ENCODE assay signal across 20 cellular contexts in genomic region chr16:85806539-85806938, GRCh38. TPM values are rescaled to one million over a fixed set of nuclear protein-coding genes. Genes with fewer than 3 reads are reported as not detected.
DNase-seq lines count a peak whose midpoint lies in the region; ATAC-seq and TF ChIP-seq lines count a peak whose summit lies in the region.
"Had no signal": no experiment of that assay in that cellular context is flagged by ENCODE, and none has a peak within 500 bp of the region (broad histone marks: within the 10 kb centered on the region; RNA-seq: fewer than 3 reads in every experiment).

No MANE protein-coding gene starts in this region.

- intact Hi-C loops in natural killer cell (cut with micrococcal nuclease), result no loop called here

- TF ChIP-seq CTCF in natural killer cell (IDR thresholded peaks at IDR 0.05) (no peak), glutamatergic neuron (IDR thresholded peaks at IDR 0.05; ENCODE audit: partially characterized antibody, unreplicated experiment) (no peak), chondrocyte (IDR thresholded peaks at IDR 0.05) (no peak)

- H3K9me3 Mint-ChIP-seq in activated naive CD4-positive, alpha-beta T cell treated with anti-CD3 and anti-CD28 coated beads, Interleukin-2, amount 10 ng/mL, durations not matched to agents 7 days and 5 days, result no peaks in the 10 kb centered on the region
- H3K9me3 Mint-ChIP-seq in natural killer cell treated with Interleukin-12 subunit alpha and Interleukin-12 subunit beta and Interleukin-15 and Interleukin-18, amount 100 ng/mL, for 72 hours, result no peaks in the 10 kb centered on the region
- H3K9me3 Mint-ChIP-seq in natural killer cell (no peaks in the 10 kb centered on the region), glutamatergic neuron (ENCODE audit: unreplicated experiment) (peaks cover 9% of the 10 kb centered on the region), chondrocyte (ENCODE audit: low read depth) (no peaks in the 10 kb centered on the region)
- no peaks in the 10 kb centered on the region for H3K9me3 Mint-ChIP-seq in stimulated activated naive B cell treated with anti-CD40 and anti-IgM and Interleukin-4, amounts not matched to agents 10 μg/mL and 1 μg/mL and 100 μg/mL, for 72 hours
- H3K9me3 Mint-ChIP-seq: CD4-positive, alpha-beta T cell; CD8-positive, alpha-beta memory T cell; GM23338; H9; HFFc6 had no signal

- peaks cover 10% of the 10 kb centered on the region for H3K4me1 Mint-ChIP-seq in activated naive CD4-positive, alpha-beta T cell treated with anti-CD3 and anti-CD28 coated beads, Interleukin-2, amount 10 ng/mL, durations not matched to agents 7 days and 5 days
- H3K4me1 Mint-ChIP-seq in natural killer cell treated with Interleukin-12 subunit alpha and Interleukin-12 subunit beta and Interleukin-15 and Interleukin-18, amount 100 ng/mL, for 72 hours (ENCODE audit: low read depth in 2 of 2), result peaks cover 24 to 31% of the 10 kb centered on the region in 2 donors
- peaks cover 17 to 25% of the 10 kb centered on the region in 2 donors for H3K4me1 Mint-ChIP-seq in natural killer cell
- peaks cover 9% of the 10 kb centered on the region for H3K4me1 Mint-ChIP-seq in glutamatergic neuron (ENCODE audit: low read depth, unreplicated experiment)
- H3K4me1 Mint-ChIP-seq in stimulated activated naive B cell treated with anti-CD40 and anti-IgM and Interleukin-4, amounts not matched to agents 10 μg/mL and 1 μg/mL and 100 μg/mL, for 72 hours, result peaks cover 20 to 24% of the 10 kb centered on the region in 2 donors
- peaks cover 8% of the 10 kb centered on the region for H3K4me1 Mint-ChIP-seq in chondrocyte (ENCODE audit: low read depth)
- H3K4me1 Mint-ChIP-seq: GM23338 had no signal

- DNase-seq in activated naive CD4-positive, alpha-beta T cell treated with anti-CD3 and anti-CD28 coated beads, Interleukin-2, amount 10 ng/mL, durations not matched to agents 7 days and 5 days, result no peak
- DNase-seq in activated naive CD4-positive, alpha-beta T cell treated with anti-CD3 and anti-CD28 coated beads, Interleukin-2, amount 50 U/mL, for 16 hours, result no peak
- DNase-seq in natural killer cell treated with Interleukin-12 subunit alpha and Interleukin-12 subunit beta and Interleukin-15 and Interleukin-18, amount 100 ng/mL, for 72 hours (ENCODE audit: low spot score), result peak; percentile 31
- DNase-seq in natural killer cell (no peak), glutamatergic neuron (no peak), NAMALWA (ENCODE audit: low spot score) (no peak), chondrocyte (ENCODE audit: low spot score) (no peak)
- no peak for DNase-seq in stimulated activated naive B cell treated with anti-CD40 and anti-IgM and Interleukin-4, amounts not matched to agents 10 μg/mL and 1 μg/mL and 100 μg/mL, for 72 hours
- DNase-seq: CD4-positive, alpha-beta T cell; CD8-positive, alpha-beta memory T cell; DMS 273 treated with DMSO at 0.1 percent for 48 hours; DMS79; EL; GDM1; H9; HFFc6 had no signal

- ATAC-seq in natural killer cell treated with Interleukin-12 subunit alpha and Interleukin-12 subunit beta and Interleukin-15 and Interleukin-18, amount 100 ng/mL, for 72 hours, result no peak
- no peak for ATAC-seq in natural killer cell
- ATAC-seq in stimulated activated naive B cell treated with anti-CD40 and anti-IgM and Interleukin-4, amounts not matched to agents 10 μg/mL and 1 μg/mL and 100 μg/mL, for 72 hours (replicated peaks), result no peak
- ATAC-seq: GM12878, GM23338, HCT116 had no signal

- H3K27me3 Mint-ChIP-seq in activated naive CD4-positive, alpha-beta T cell treated with anti-CD3 and anti-CD28 coated beads, Interleukin-2, amount 10 ng/mL, durations not matched to agents 7 days and 5 days, result peaks cover 17% of the 10 kb centered on the region
- peaks cover 4 to 5% of the 10 kb centered on the region in 2 donors for H3K27me3 Mint-ChIP-seq in natural killer cell treated with Interleukin-12 subunit alpha and Interleukin-12 subunit beta and Interleukin-15 and Interleukin-18, amount 100 ng/mL, for 72 hours
- H3K27me3 Mint-ChIP-seq in natural killer cell (ENCODE audit: low read depth in 2 of 2), result peaks cover 2 to 5% of the 10 kb centered on the region in 2 donors
- peaks cover 2% of the 10 kb centered on the region for H3K27me3 Mint-ChIP-seq in glutamatergic neuron (ENCODE audit: unreplicated experiment)
- H3K27me3 Mint-ChIP-seq in stimulated activated naive B cell treated with anti-CD40 and anti-IgM and Interleukin-4, amounts not matched to agents 10 μg/mL and 1 μg/mL and 100 μg/mL, for 72 hours, result peaks cover 4 to 8% of the 10 kb centered on the region in 2 donors
- H3K27me3 Mint-ChIP-seq in chondrocyte (ENCODE audit: low read depth), result peaks cover 7% of the 10 kb centered on the region
- H3K27me3 Mint-ChIP-seq: CD8-positive, alpha-beta memory T cell had no signal

- H3K4me3 Mint-ChIP-seq in activated naive CD4-positive, alpha-beta T cell treated with anti-CD3 and anti-CD28 coated beads, Interleukin-2, amount 10 ng/mL, durations not matched to agents 7 days and 5 days, result no peak overlapping the region
- no peak overlapping the region for H3K4me3 Mint-ChIP-seq in natural killer cell treated with Interleukin-12 subunit alpha and Interleukin-12 subunit beta and Interleukin-15 and Interleukin-18, amount 100 ng/mL, for 72 hours
- H3K4me3 Mint-ChIP-seq in natural killer cell, result no peak overlapping the region
- no peak overlapping the region for H3K4me3 Mint-ChIP-seq in glutamatergic neuron (ENCODE audit: unreplicated experiment)
- no peak overlapping the region for H3K4me3 Mint-ChIP-seq in stimulated activated naive B cell treated with anti-CD40 and anti-IgM and Interleukin-4, amounts not matched to agents 10 μg/mL and 1 μg/mL and 100 μg/mL, for 72 hours
- no peak overlapping the region for H3K4me3 Mint-ChIP-seq in chondrocyte (ENCODE audit: unreplicated experiment)
- H3K4me3 Mint-ChIP-seq: B cell; CD4-positive, alpha-beta T cell; CD8-positive, alpha-beta memory T cell; GM23338; H9; HFFc6 had no signal

- CTCF ChIA-PET in activated naive CD4-positive, alpha-beta T cell treated with anti-CD3 and anti-CD28 coated beads, Interleukin-2, amount 10 ng/mL, durations not matched to agents 7 days and 5 days (lab: Charles Lee), result no interaction called here

- H3K36me3 Mint-ChIP-seq in activated naive CD4-positive, alpha-beta T cell treated with anti-CD3 and anti-CD28 coated beads, Interleukin-2, amount 10 ng/mL, durations not matched to agents 7 days and 5 days, result peaks cover 45% of the 10 kb centered on the region
- peaks cover 38% of the 10 kb centered on the region for H3K36me3 Mint-ChIP-seq in natural killer cell treated with Interleukin-12 subunit alpha and Interleukin-12 subunit beta and Interleukin-15 and Interleukin-18, amount 100 ng/mL, for 72 hours
- H3K36me3 Mint-ChIP-seq in natural killer cell (peaks cover 21% of the 10 kb centered on the region), glutamatergic neuron (ENCODE audit: unreplicated experiment) (peaks cover 27% of the 10 kb centered on the region), chondrocyte (ENCODE audit: low read depth) (peaks cover 38% of the 10 kb centered on the region)
- H3K36me3 Mint-ChIP-seq in stimulated activated naive B cell treated with anti-CD40 and anti-IgM and Interleukin-4, amounts not matched to agents 10 μg/mL and 1 μg/mL and 100 μg/mL, for 72 hours, result peaks cover 39 to 46% of the 10 kb centered on the region in 2 donors

- H3K27ac Mint-ChIP-seq in activated naive CD4-positive, alpha-beta T cell treated with anti-CD3 and anti-CD28 coated beads, Interleukin-2, amount 10 ng/mL, durations not matched to agents 7 days and 5 days, result peak overlapping the region; percentile 46
- no peak overlapping the region for H3K27ac Mint-ChIP-seq in natural killer cell treated with Interleukin-12 subunit alpha and Interleukin-12 subunit beta and Interleukin-15 and Interleukin-18, amount 100 ng/mL, for 72 hours
- H3K27ac Mint-ChIP-seq in natural killer cell (no peak overlapping the region), glutamatergic neuron (ENCODE audit: unreplicated experiment) (peak overlapping the region; percentile 5), chondrocyte (ENCODE audit: unreplicated experiment) (no peak overlapping the region)
- peak overlapping the region; percentile 69 for H3K27ac Mint-ChIP-seq in stimulated activated naive B cell treated with anti-CD40 and anti-IgM and Interleukin-4, amounts not matched to agents 10 μg/mL and 1 μg/mL and 100 μg/mL, for 72 hours
- H3K27ac Mint-ChIP-seq: B cell; CD4-positive, alpha-beta T cell; CD8-positive, alpha-beta memory T cell; GM23338; H9; HFFc6 had no signal

RNA-seq across cellular contexts. Expression of gene COX4I1, which starts 7.0 kb away (rescaled TPM):
- 100 to 1,000 TPM; 326 to 345 TPM for total RNA-seq in natural killer cell treated with Interleukin-12 subunit alpha and Interleukin-12 subunit beta and Interleukin-15 and Interleukin-18, amount 100 ng/mL, for 72 hours
- total RNA-seq in natural killer cell (100 to 1,000 TPM; 338 to 422 (median 410) TPM), glutamatergic neuron (ENCODE audit: unreplicated experiment) (544 TPM), chondrocyte (341 to 345 TPM (median 344 TPM) in 3 replicates)

RNA-seq across cellular contexts. Expression of gene EMC8, which starts 7.2 kb away (rescaled TPM):
- 10 to 100 TPM; 39.9 to 57.9 TPM for total RNA-seq in natural killer cell treated with Interleukin-12 subunit alpha and Interleukin-12 subunit beta and Interleukin-15 and Interleukin-18, amount 100 ng/mL, for 72 hours
- total RNA-seq in natural killer cell, result 10 to 100 TPM; 21.2 to 26.4 (median 24.1) TPM
- total RNA-seq in glutamatergic neuron (ENCODE audit: unreplicated experiment), result 34.2 TPM
- 26.3 to 30.1 TPM (median 27.4 TPM) in 3 replicates for total RNA-seq in chondrocyte

RNA-seq across cellular contexts. Expression of gene C16orf74, which starts 55.6 kb away (rescaled TPM):
- total RNA-seq in natural killer cell treated with Interleukin-12 subunit alpha and Interleukin-12 subunit beta and Interleukin-15 and Interleukin-18, amount 100 ng/mL, for 72 hours, result not detected
- total RNA-seq in natural killer cell (1 to 10 TPM in 2 of 3 donors, under 1 TPM in 1; 0.71 to 2.2 (median 1.8) TPM), glutamatergic neuron (ENCODE audit: unreplicated experiment) (2.6 TPM), chondrocyte (0.82 to 1.6 TPM (median 1.0 TPM) in 3 replicates)

Comparison
In these comparisons a context has a peak if more than half of its experiments do, and no peak if none do; other contexts are left out.
1. H3K27ac Mint-ChIP-seq: peak in activated naive CD4-positive, alpha-beta T cell treated with anti-CD3 and anti-CD28 coated beads, Interleukin-2, amount 10 ng/mL, durations not matched to agents 7 days and 5 days (single experiment), glutamatergic neuron (single experiment) and stimulated activated naive B cell treated with anti-CD40 and anti-IgM and Interleukin-4, amounts not matched to agents 10 μg/mL and 1 μg/mL and 100 μg/mL, for 72 hours (single experiment); none in natural killer cell treated with Interleukin-12 subunit alpha and Interleukin-12 subunit beta and Interleukin-15 and Interleukin-18, amount 100 ng/mL, for 72 hours (0 of 2), natural killer cell (0 of 2) and chondrocyte (single experiment).